13 cellular contexts compared by ENCODE assay signal in genomic region chr22:35311551-35311999, GRCh38. TPM values are rescaled to one million over a fixed set of nuclear protein-coding genes. Genes with fewer than 3 reads are reported as not detected.
DNase-seq lines count a peak whose midpoint lies in the region; ATAC-seq and TF ChIP-seq lines count a peak whose summit lies in the region.
"Had no signal": no experiment of that assay in that cellular context is flagged by ENCODE, and none has a peak within 500 bp of the region (broad histone marks: within the 10 kb centered on the region; RNA-seq: fewer than 3 reads in every experiment).

No MANE protein-coding gene starts in this region.

- H3K27ac ChIP-seq in right atrium auricular region, result peak overlapping the region; percentile 89 to 95
- H3K27ac ChIP-seq in right lobe of liver, result peak overlapping the region in 2 of 3 donors; percentile 18 to 56
- H3K27ac ChIP-seq in naive thymus-derived CD4-positive, alpha-beta T cell (ENCODE audit: low read depth, low read length), result no peak overlapping the region

- H3K27me3 ChIP-seq in right atrium auricular region (no peaks in the 10 kb centered on the region), right lobe of liver (no peaks in the 10 kb centered on the region)
- no peaks in the 10 kb centered on the region for H3K27me3 ChIP-seq in naive thymus-derived CD4-positive, alpha-beta T cell (ENCODE audit: control insufficient read depth in 2 of 2, insufficient read depth in 2 of 2, low read length in 2 of 2)

- TF ChIP-seq POLR2A in right lobe of liver (IDR thresholded peaks at IDR 0.05), result no peak

- ATAC-seq in left ventricle myocardium superior (no peak), right lobe of liver (no peak)
- ATAC-seq in naive thymus-derived CD4-positive, alpha-beta T cell, result no peak

- H3K4me1 ChIP-seq in right atrium auricular region, result peaks cover 0 to 87% of the 10 kb centered on the region in 2 donors
- H3K4me1 ChIP-seq in right lobe of liver, result peaks cover 0 to 65% (median 36%) of the 10 kb centered on the region in 4 donors
- peaks cover 24 to 27% of the 10 kb centered on the region in 2 donors for H3K4me1 ChIP-seq in naive thymus-derived CD4-positive, alpha-beta T cell (ENCODE audit: control insufficient read depth in 2 of 2, insufficient read depth in 2 of 2, low read length in 2 of 2)

- H3K27ac Mint-ChIP-seq in T-helper 2 cell treated with Interferon-gamma antibody and Interleukin-4, amounts not matched to agents 5 μg/mL and 100 μg/mL, for 36 hours, result no peak overlapping the region
- peak overlapping the region in 2 of 9 donors; percentile 41 to 76 for H3K27ac Mint-ChIP-seq in naive thymus-derived CD4-positive, alpha-beta T cell

- H3K9me3 ChIP-seq in right atrium auricular region (no peaks in the 10 kb centered on the region), right lobe of liver (no peaks in the 10 kb centered on the region)
- H3K9me3 ChIP-seq in naive thymus-derived CD4-positive, alpha-beta T cell (ENCODE audit: control insufficient read depth in 2 of 3, low read length in 3 of 3), result no peaks in the 10 kb centered on the region

- POLR2A ChIA-PET in naive thymus-derived CD4-positive, alpha-beta T cell (lab: Charles Lee), result interaction anchor here (3.9 kb wide), 1 partner anchor 12 kb away, joined by 28 read pairs; the partner anchor contains the start of gene TOM1

- no peaks in the 10 kb centered on the region for H3K27me3 Mint-ChIP-seq in T-helper 2 cell treated with Interferon-gamma antibody and Interleukin-4, amounts not matched to agents 5 μg/mL and 100 μg/mL, for 36 hours (ENCODE audit: low read depth)
- no peaks in the 10 kb centered on the region for H3K27me3 Mint-ChIP-seq in naive thymus-derived CD4-positive, alpha-beta T cell

- H3K4me3 ChIP-seq in right atrium auricular region (no peak overlapping the region), right lobe of liver (no peak overlapping the region), foreskin fibroblast (ENCODE audit: low read depth in 1 of 2, low read length in 2 of 2) (no peak overlapping the region)
- H3K4me3 ChIP-seq in naive thymus-derived CD4-positive, alpha-beta T cell (ENCODE audit: low read length), result no peak overlapping the region

- no peak for DNase-seq in right atrium auricular region (ENCODE audit: low spot score)
- DNase-seq in left ventricle myocardium superior, result no peak
- no peak for DNase-seq in T-helper 2 cell treated with Interferon-gamma antibody and Interleukin-4, amounts not matched to agents 5 μg/mL and 100 μg/mL, for 36 hours (ENCODE audit: low spot score)
- no peak for DNase-seq in right lobe of liver
- DNase-seq in DMS153 (lab: John Stamatoyannopoulos, UW), result no peak
- no peak for DNase-seq in naive thymus-derived CD4-positive, alpha-beta T cell
- DNase-seq in foreskin fibroblast, result no peak
- DNase-seq in NCI-H2081 (lab: John Stamatoyannopoulos, UW), result no peak
- DNase-seq: activated CD4-positive, CD25-positive, alpha-beta regulatory T cell; C1 segment of cervical spinal cord; kidney glomerular epithelial cell; NCI-H1092 treated with DMSO at 0.1 percent for 48 hours had no signal

- no peak for TF ChIP-seq CTCF in right atrium auricular region (IDR thresholded peaks at IDR 0.05)
- no peak for TF ChIP-seq CTCF in right lobe of liver (IDR thresholded peaks at IDR 0.05)
- no peak for TF ChIP-seq CTCF in foreskin fibroblast (IDR thresholded peaks at IDR 0.05; ENCODE audit: low read depth, low read length)

- intact Hi-C loops in left ventricle myocardium superior (cut with micrococcal nuclease), result no loop called here
- intact Hi-C loops in right lobe of liver (cut with DNase I), result no loop called here
- intact Hi-C loops in naive thymus-derived CD4-positive, alpha-beta T cell (cut with micrococcal nuclease), result no loop called here

- H3K9me3 Mint-ChIP-seq in T-helper 2 cell treated with Interferon-gamma antibody and Interleukin-4, amounts not matched to agents 5 μg/mL and 100 μg/mL, for 36 hours, result no peaks in the 10 kb centered on the region
- H3K9me3 Mint-ChIP-seq in naive thymus-derived CD4-positive, alpha-beta T cell, result peaks cover 0 to 2% (median 0%) of the 10 kb centered on the region in 11 donors
- H3K9me3 Mint-ChIP-seq: activated naive CD4-positive, alpha-beta T cell treated with anti-CD3 and anti-CD28 coated beads, Interleukin-2, amount 50 U/mL, for 72 hours had no signal

- no peaks in the 10 kb centered on the region for H3K36me3 Mint-ChIP-seq in T-helper 2 cell treated with Interferon-gamma antibody and Interleukin-4, amounts not matched to agents 5 μg/mL and 100 μg/mL, for 36 hours (ENCODE audit: low read depth)
- H3K36me3 Mint-ChIP-seq in naive thymus-derived CD4-positive, alpha-beta T cell, result peaks cover 0 to 10% (median 3%) of the 10 kb centered on the region in 5 donors
- H3K36me3 Mint-ChIP-seq: activated naive CD4-positive, alpha-beta T cell treated with anti-CD3 and anti-CD28 coated beads, Interleukin-2, amount 50 U/mL, for 72 hours had no signal

- peak overlapping the region; percentile 52 for H3K4me3 Mint-ChIP-seq in T-helper 2 cell treated with Interferon-gamma antibody and Interleukin-4, amounts not matched to agents 5 μg/mL and 100 μg/mL, for 36 hours
- H3K4me3 Mint-ChIP-seq in naive thymus-derived CD4-positive, alpha-beta T cell, result no peak overlapping the region

- CTCF ChIA-PET in naive thymus-derived CD4-positive, alpha-beta T cell (lab: Charles Lee), result interaction anchor here (0.7 kb wide), 1 partner anchor 13 kb away, joined by 4 read pairs; no protein-coding TSS in a partner anchor

- no peaks in the 10 kb centered on the region for H3K36me3 ChIP-seq in right atrium auricular region
- no peaks in the 10 kb centered on the region for H3K36me3 ChIP-seq in right lobe of liver
- peaks cover 0 to 8% (median 0%) of the 10 kb centered on the region in 3 experiments for H3K36me3 ChIP-seq in naive thymus-derived CD4-positive, alpha-beta T cell (ENCODE audit: control insufficient read depth in 2 of 3, insufficient read depth in 3 of 3, low read length in 3 of 3)

- H3K4me1 Mint-ChIP-seq in T-helper 2 cell treated with Interferon-gamma antibody and Interleukin-4, amounts not matched to agents 5 μg/mL and 100 μg/mL, for 36 hours (ENCODE audit: low read depth), result peaks cover 78% of the 10 kb centered on the region
- H3K4me1 Mint-ChIP-seq in naive thymus-derived CD4-positive, alpha-beta T cell, result peaks cover 50 to 90% (median 78%) of the 10 kb centered on the region in 7 donors

- 84% methylated on average over 5 of the region's 8 CpGs for WGBS in right lobe of liver (ENCODE audit: insufficient coverage, low coverage, low lambda C conversion rate, missing lambda C conversion rate)

RNA-seq across cellular contexts. Expression of gene TOM1, which starts 11.9 kb away (rescaled TPM):
- total RNA-seq in right atrium auricular region, result 100 to 1,000 TPM; 108 TPM
- 78.6 TPM for total RNA-seq in left ventricle myocardium superior
- 100 to 1,000 TPM in 2 of 6 experiments, 10 to 100 TPM in 4; 45.0 to 124 (median 54.0) TPM for total RNA-seq in right lobe of liver
- 100 to 1,000 TPM in 2 of 5 experiments, 10 to 100 TPM in 3; 36.5 to 225 (median 62.1) TPM for total RNA-seq in naive thymus-derived CD4-positive, alpha-beta T cell
- polyA plus RNA-seq in naive thymus-derived CD4-positive, alpha-beta T cell, result 10 to 100 TPM; 32.3 to 45.6 TPM

RNA-seq across cellular contexts. Expression of gene HMGXB4, which starts 54.3 kb away (rescaled TPM):
- total RNA-seq in right atrium auricular region (1 to 10 TPM; 9.6 to 9.8 TPM), left ventricle myocardium superior (10.5 TPM), right lobe of liver (1 to 10 TPM; 4.6 to 8.2 (median 5.7) TPM)
- 10 to 100 TPM; 23.3 to 39.1 (median 32.2) TPM for total RNA-seq in naive thymus-derived CD4-positive, alpha-beta T cell
- 10 to 100 TPM; 12.2 to 12.8 TPM for polyA plus RNA-seq in naive thymus-derived CD4-positive, alpha-beta T cell
